In the genomic region with DNA sequence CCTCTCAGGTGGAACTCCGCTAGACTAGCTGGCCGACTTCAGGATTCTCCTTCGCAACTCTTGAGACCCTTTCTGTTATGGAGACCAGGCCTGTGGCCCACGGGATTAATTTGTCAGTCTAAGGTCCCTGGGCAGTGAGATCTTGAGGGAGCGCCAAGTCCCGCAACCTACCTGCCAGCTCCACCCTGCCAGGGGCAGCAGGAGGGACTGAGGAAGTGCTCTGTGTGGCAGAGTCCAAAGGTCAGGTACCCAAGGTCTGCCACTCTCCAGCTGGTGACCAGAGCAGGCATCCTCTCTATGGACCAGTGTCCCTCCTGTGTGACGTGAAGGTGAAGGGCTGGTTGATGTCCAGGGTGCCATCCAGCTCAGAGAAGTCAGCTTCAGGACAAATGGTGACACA, we compare ENCODE assay signal across 16 cellular contexts. TPM values are rescaled to one million over a fixed set of nuclear protein-coding genes. Genes with fewer than 3 reads are reported as not detected.
DNase-seq lines count a peak whose midpoint lies in the region; ATAC-seq and TF ChIP-seq lines count a peak whose summit lies in the region.
"Had no signal": no experiment of that assay in that cellular context is flagged by ENCODE, and none has a peak within 500 bp of the region (broad histone marks: within the 10 kb centered on the region; RNA-seq: fewer than 3 reads in every experiment).

No MANE protein-coding gene starts in this region.

- no peaks in the 10 kb centered on the region for H3K9me2 ChIP-seq in GM23338 (ENCODE audit: insufficient read depth)

- H3K27me3 Mint-ChIP-seq in GM23338 (ENCODE audit: insufficient read depth, low read depth, poor library complexity) = peaks cover 11% of the 10 kb centered on the region
- H3K27me3 Mint-ChIP-seq in neural progenitor cell (ENCODE audit: insufficient read depth, low read depth) = peaks cover 4% of the 10 kb centered on the region

- no peak for DNase-seq in GM23338 (ENCODE audit: low spot score)
- DNase-seq in epidermal melanocyte (ENCODE audit: insufficient read length, low spot score) = peak; percentile 13
- DNase-seq in neural progenitor cell (ENCODE audit: low spot score) = no peak
- no peak for DNase-seq in NCI-H1694 (lab: John Stamatoyannopoulos, UW)
- DNase-seq in NCI-H2081 (lab: John Stamatoyannopoulos, UW) = no peak
- DNase-seq in activated CD4-positive, CD25-positive, alpha-beta regulatory T cell (lab: John Stamatoyannopoulos, UW) = no peak
- DNase-seq: BE2C; CD4-positive, alpha-beta memory T cell; COR-L47; DMS153; GOT3; H9 had no signal

- H3K79me2 ChIP-seq in GM23338 (replicated peaks; ENCODE audit: insufficient read depth) (no peaks in the 10 kb centered on the region), neural progenitor cell (ENCODE audit: low read depth) (no peaks in the 10 kb centered on the region)

- H3K4me2 ChIP-seq in GM23338 (no peak overlapping the region), neural progenitor cell (no peak overlapping the region)
- H3K4me2 ChIP-seq: A549 had no signal

- no peak overlapping the region for H3K27ac ChIP-seq in GM23338 (ENCODE audit: low read depth)
- H3K27ac ChIP-seq in neural progenitor cell = no peak overlapping the region
- H3K27ac ChIP-seq: A549, C4-2B had no signal

- H3K27ac Mint-ChIP-seq in GM23338 (no peak overlapping the region), neural progenitor cell (peak overlapping the region; percentile 58)
- H3K27ac Mint-ChIP-seq: CD4-positive, alpha-beta memory T cell had no signal

- TF ChIP-seq CTCF in GM23338 (conservative IDR thresholded peaks at IDR 0.05; ENCODE audit: low read depth in 2 of 2) (no peak), neural progenitor cell (IDR thresholded peaks at IDR 0.05) (no peak)

- no peaks in the 10 kb centered on the region for H3K9me3 ChIP-seq in neural progenitor cell (ENCODE audit: low read depth)
- H3K9me3 ChIP-seq: A549, BE2C had no signal

- H2AFZ ChIP-seq in GM23338 (peak overlapping the region; percentile 32; the same call in 1 of the 2 replicates), neural progenitor cell (replicated peaks) (no peak overlapping the region)

- H3F3A ChIP-seq in GM23338 (replicated peaks; ENCODE audit: low read depth) (0 out of 2 replicates have a peak, but pooled peaks cover 4% of the 10 kb centered on the region), neural progenitor cell (ENCODE audit: low read depth) (no peaks in the 10 kb centered on the region)

- peaks cover 5% of the 10 kb centered on the region for H3K4me1 ChIP-seq in GM23338 (ENCODE audit: insufficient read depth)
- no peaks in the 10 kb centered on the region for H3K4me1 ChIP-seq in neural progenitor cell
- H3K4me1 ChIP-seq: BE2C had no signal

- no peaks in the 10 kb centered on the region for H3K27me3 ChIP-seq in GM23338 (ENCODE audit: insufficient read depth)
- H3K27me3 ChIP-seq in neural progenitor cell = peaks cover 5% of the 10 kb centered on the region
- H3K27me3 ChIP-seq: BE2C had no signal

- no peak for ATAC-seq in GM23338
- no peak for ATAC-seq in GM19328 (IDR thresholded peaks at IDR 0.05; ENCODE audit: unreplicated experiment)
- ATAC-seq: A549 had no signal

- H3K9me3 Mint-ChIP-seq in GM23338 (peaks cover 2% of the 10 kb centered on the region; the same call in 1 of the 3 replicates), neural progenitor cell (no peaks in the 10 kb centered on the region)
- H3K9me3 Mint-ChIP-seq: H9 had no signal

- no peaks in the 10 kb centered on the region for H3K36me3 ChIP-seq in GM23338 (ENCODE audit: insufficient read depth)
- no peaks in the 10 kb centered on the region for H3K36me3 ChIP-seq in neural progenitor cell
- H3K36me3 ChIP-seq: BE2C had no signal

- H3K36me3 Mint-ChIP-seq in GM23338 (ENCODE audit: low read depth) (no peaks in the 10 kb centered on the region), neural progenitor cell (no peaks in the 10 kb centered on the region)

- H4K20me1 ChIP-seq in GM23338 (replicated peaks; ENCODE audit: insufficient read depth) = no peaks in the 10 kb centered on the region
- H4K20me1 ChIP-seq in neural progenitor cell (ENCODE audit: low read depth) = no peaks in the 10 kb centered on the region

- H3K4me1 Mint-ChIP-seq in GM23338 = peaks cover 5% of the 10 kb centered on the region
- H3K4me1 Mint-ChIP-seq in neural progenitor cell = peaks cover 4% of the 10 kb centered on the region

- H3K4me3 Mint-ChIP-seq in GM23338 (no peak overlapping the region), neural progenitor cell (no peak overlapping the region)
- H3K4me3 Mint-ChIP-seq: CD4-positive, alpha-beta memory T cell; H9 had no signal

- no peak overlapping the region for H3K9ac ChIP-seq in neural progenitor cell

- H3K4me3 ChIP-seq in GM23338 (no peak overlapping the region), neural progenitor cell (no peak overlapping the region)
- H3K4me3 ChIP-seq: A549 had no signal

TF ChIP-seq in GM23338, 12 proteins besides CTCF, POLR2A, EP300 and RAD21 (continues in another document):
- TF ChIP-seq STAT1 (IDR thresholded peaks at IDR 0.05; ENCODE audit: unreplicated experiment) = no peak
- no peak for TF ChIP-seq NANOG (IDR thresholded peaks at IDR 0.05; ENCODE audit: borderline replicate concordance)
- TF ChIP-seq ZNF331 (CRISPR knock-in tag; IDR thresholded peaks at IDR 0.05; ENCODE audit: low read depth) = no peak
- TF ChIP-seq EZH2 (IDR thresholded peaks at IDR 0.05; ENCODE audit: low read depth, unreplicated experiment) = no peak
- TF ChIP-seq ZNF462 (CRISPR knock-in tag; IDR thresholded peaks at IDR 0.05) = no peak
- TF ChIP-seq ZNF114 (CRISPR knock-in tag; IDR thresholded peaks at IDR 0.05) = no peak
- TF ChIP-seq JUNB (IDR thresholded peaks at IDR 0.05; ENCODE audit: unreplicated experiment) = no peak

RNA-seq across cellular contexts. Expression of gene SPATA3, which starts 4.3 kb away (rescaled TPM):
- total RNA-seq in GM23338 (2014; rRNA removed; shearing (Covaris generic)) = not detected in 2 replicates
- not detected in 2 replicates for polyA plus RNA-seq in GM23338 (2016; fragmentation: Nextera tagmentation; extraction: Ambion mirVana)
- total RNA-seq in neural progenitor cell (ENCODE audit: low replicate concordance) = not detected in 2 replicates
- total RNA-seq: CD4-positive, alpha-beta memory T cell; H9 had no signal
- polyA plus RNA-seq: A549; AG04450; CD4-positive, alpha-beta memory T cell had no signal

RNA-seq across cellular contexts. Expression of gene C2orf72, which starts 45.7 kb away (rescaled TPM):
- 1.3 and 1.4 TPM in 2 replicates for total RNA-seq in GM23338 (2014; rRNA removed; shearing (Covaris generic))
- polyA plus RNA-seq in GM23338 (2016; fragmentation: Nextera tagmentation; extraction: Ambion mirVana) = 0.17 and 0.37 TPM in 2 replicates
- total RNA-seq in neural progenitor cell (ENCODE audit: low replicate concordance) = 2.4 TPM in 2 replicates
- total RNA-seq: CD4-positive, alpha-beta memory T cell had no signal
- polyA plus RNA-seq: AG04450; CD4-positive, alpha-beta memory T cell had no signal
